ENCODE assay signal across 21 cellular contexts in genomic region chr2:156379069-156379468, GRCh38. TPM values are rescaled to one million over a fixed set of nuclear protein-coding genes. Genes with fewer than 3 reads are reported as not detected.
DNase-seq lines count a peak whose midpoint lies in the region; ATAC-seq lines count a peak whose summit lies in the region.
"Had no signal": no experiment of that assay in that cellular context is flagged by ENCODE, and none has a peak within 500 bp of the region (broad histone marks: within the 10 kb centered on the region; RNA-seq: fewer than 3 reads in every experiment).

No MANE protein-coding gene starts in this region.

- in situ Hi-C loops in GM23248 (cut with MboI) = no loop called here

- H3K4me2 ChIP-seq in GM23248 (ENCODE audit: unreplicated experiment) = no peak overlapping the region
- H3K4me2 ChIP-seq: hepatocyte had no signal

- no peaks in the 10 kb centered on the region for H3F3A ChIP-seq in GM23248 (ENCODE audit: insufficient read depth)

- CTCF ChIA-PET in activated CD4-positive, alpha-beta T cell treated with anti-CD3 and anti-CD28 coated beads for 36 hours (lab: Charles Lee) = no interaction called here

- no peak overlapping the region for H3K9ac ChIP-seq in GM23248

- no peaks in the 10 kb centered on the region for H3K9me3 ChIP-seq in GM23248 (ENCODE audit: low read depth)
- H3K9me3 ChIP-seq: Peyer's patch, prostate gland had no signal

- no peaks in the 10 kb centered on the region for H3K36me3 ChIP-seq in GM23248 (ENCODE audit: low read depth)
- H3K36me3 ChIP-seq: Peyer's patch, prostate gland, spleen had no signal

- H3K27me3 Mint-ChIP-seq in activated CD4-positive, alpha-beta T cell treated with anti-CD3 and anti-CD28 coated beads for 36 hours = peaks cover 4% of the 10 kb centered on the region
- no peaks in the 10 kb centered on the region for H3K27me3 Mint-ChIP-seq in stimulated activated memory B cell treated with anti-CD40 and anti-IgM and Interleukin-4, amounts not matched to agents 10 μg/mL and 1 μg/mL and 100 μg/mL, for 72 hours
- H3K27me3 Mint-ChIP-seq: stimulated activated naive CD8-positive, alpha-beta T cell treated with anti-CD3 and anti-CD28 coated beads, Interleukin-15, Interleukin-2, amounts not matched to agents 100 ng/mL and 50 ng/mL, for 24 hours had no signal

- no peaks in the 10 kb centered on the region for H3K79me2 ChIP-seq in GM23248 (ENCODE audit: insufficient read depth)
- H3K79me2 ChIP-seq: hepatocyte had no signal

- H3K4me3 ChIP-seq in GM23248 = no peak overlapping the region
- H3K4me3 ChIP-seq: hepatocyte, Peyer's patch, prostate gland, spleen had no signal

- H3K9me2 ChIP-seq in GM23248 (ENCODE audit: insufficient read depth) = no peaks in the 10 kb centered on the region

- H2AFZ ChIP-seq in GM23248 = no peak overlapping the region
- H2AFZ ChIP-seq: hepatocyte had no signal

- no peak overlapping the region for H3K4me3 Mint-ChIP-seq in activated CD4-positive, alpha-beta T cell treated with anti-CD3 and anti-CD28 coated beads for 36 hours
- H3K4me3 Mint-ChIP-seq in stimulated activated memory B cell treated with anti-CD40 and anti-IgM and Interleukin-4, amounts not matched to agents 10 μg/mL and 1 μg/mL and 100 μg/mL, for 72 hours = no peak overlapping the region
- H3K4me3 Mint-ChIP-seq: nephron progenitor cell; stimulated activated naive CD8-positive, alpha-beta T cell treated with anti-CD3 and anti-CD28 coated beads, Interleukin-15, Interleukin-2, amounts not matched to agents 100 ng/mL and 50 ng/mL, for 24 hours had no signal

- no peak for DNase-seq in activated CD4-positive, alpha-beta T cell treated with anti-CD3 and anti-CD28 coated beads for 36 hours
- DNase-seq in activated CD4-positive, alpha-beta T cell treated with anti-CD3 and anti-CD28 coated beads for 1 hour = no peak
- no peak for DNase-seq in T1000 (lab: John Stamatoyannopoulos, UW)
- no peak for DNase-seq in GM23248
- no peak for DNase-seq in AG08395 (ENCODE audit: low spot score)
- DNase-seq: aorta, cerebellar nuclear complex, DMS153, mesendoderm, NCI-H1105 treated with DMSO at 0.1 percent for 48 hours, nephron progenitor cell, Peyer's patch, spleen, SW 1271 had no signal

- no peaks in the 10 kb centered on the region for H3K9me3 Mint-ChIP-seq in activated CD4-positive, alpha-beta T cell treated with anti-CD3 and anti-CD28 coated beads for 36 hours (ENCODE audit: low read depth)
- H3K9me3 Mint-ChIP-seq in stimulated activated memory B cell treated with anti-CD40 and anti-IgM and Interleukin-4, amounts not matched to agents 10 μg/mL and 1 μg/mL and 100 μg/mL, for 72 hours = peaks cover 2% of the 10 kb centered on the region

- POLR2A ChIA-PET in activated CD4-positive, alpha-beta T cell treated with anti-CD3 and anti-CD28 coated beads for 36 hours (lab: Charles Lee) = no interaction called here

- H3K27ac Mint-ChIP-seq in activated CD4-positive, alpha-beta T cell treated with anti-CD3 and anti-CD28 coated beads for 36 hours = no peak overlapping the region
- no peak overlapping the region for H3K27ac Mint-ChIP-seq in stimulated activated memory B cell treated with anti-CD40 and anti-IgM and Interleukin-4, amounts not matched to agents 10 μg/mL and 1 μg/mL and 100 μg/mL, for 72 hours
- H3K27ac Mint-ChIP-seq: nephron progenitor cell; stimulated activated naive CD8-positive, alpha-beta T cell treated with anti-CD3 and anti-CD28 coated beads, Interleukin-15, Interleukin-2, amounts not matched to agents 100 ng/mL and 50 ng/mL, for 24 hours had no signal

- intact Hi-C loops in activated CD4-positive, alpha-beta T cell treated with anti-CD3 and anti-CD28 coated beads for 36 hours (cut with DNase I, micrococcal nuclease) = no loop called here

- H3K4me1 ChIP-seq in GM23248 (ENCODE audit: insufficient read depth) = no peaks in the 10 kb centered on the region
- H3K4me1 ChIP-seq: Peyer's patch, prostate gland, spleen had no signal

- H4K20me1 ChIP-seq in GM23248 (ENCODE audit: insufficient read depth) = no peaks in the 10 kb centered on the region

- peak; percentile 80 for ATAC-seq in activated CD4-positive, alpha-beta T cell treated with anti-CD3 and anti-CD28 coated beads for 36 hours
- ATAC-seq in GM21390 (IDR thresholded peaks at IDR 0.05; ENCODE audit: unreplicated experiment) (peak; percentile 30), HG03103 (IDR thresholded peaks at IDR 0.05; ENCODE audit: low read depth, unreplicated experiment) (peak; percentile 37)
- ATAC-seq in stimulated activated memory B cell treated with anti-CD40 and anti-IgM and Interleukin-4, amounts not matched to agents 10 μg/mL and 1 μg/mL and 100 μg/mL, for 72 hours = peak; percentile 84

- no peaks in the 10 kb centered on the region for H3K27me3 ChIP-seq in GM23248 (replicated peaks; ENCODE audit: insufficient read depth)
- H3K27me3 ChIP-seq: hepatocyte, Peyer's patch, spleen had no signal

- no peak overlapping the region for H3K27ac ChIP-seq in GM23248
- H3K27ac ChIP-seq: C4-2B, hepatocyte, Peyer's patch, prostate gland, spleen had no signal

- peaks cover 5% of the 10 kb centered on the region for H3K36me3 Mint-ChIP-seq in activated CD4-positive, alpha-beta T cell treated with anti-CD3 and anti-CD28 coated beads for 36 hours (ENCODE audit: low read depth)
- peaks cover 8% of the 10 kb centered on the region for H3K36me3 Mint-ChIP-seq in stimulated activated memory B cell treated with anti-CD40 and anti-IgM and Interleukin-4, amounts not matched to agents 10 μg/mL and 1 μg/mL and 100 μg/mL, for 72 hours

- peaks cover 19% of the 10 kb centered on the region for H3K4me1 Mint-ChIP-seq in activated CD4-positive, alpha-beta T cell treated with anti-CD3 and anti-CD28 coated beads for 36 hours
- H3K4me1 Mint-ChIP-seq in stimulated activated memory B cell treated with anti-CD40 and anti-IgM and Interleukin-4, amounts not matched to agents 10 μg/mL and 1 μg/mL and 100 μg/mL, for 72 hours = peaks cover 15% of the 10 kb centered on the region

RNA-seq across cellular contexts. Expression of gene NR4A2, which starts 46.5 kb away (rescaled TPM):
- total RNA-seq in activated CD4-positive, alpha-beta T cell treated with anti-CD3 and anti-CD28 coated beads for 36 hours = 10 to 100 TPM; 19.1 to 23.0 TPM
- total RNA-seq in GM23248 (2014; rRNA removed; shearing (Covaris generic)) = 0.86 and 1.1 TPM in 2 replicates
- polyA plus RNA-seq in GM23248 (2016; fragmentation: Nextera tagmentation; extraction: Ambion mirVana) = 1.9 and 2.9 TPM in 2 replicates

RNA-seq across cellular contexts. Expression of gene GPD2, which starts 57.1 kb away (rescaled TPM):
- 10 to 100 TPM; 31.6 to 32.6 TPM for total RNA-seq in activated CD4-positive, alpha-beta T cell treated with anti-CD3 and anti-CD28 coated beads for 36 hours
- total RNA-seq in GM23248 (2014; rRNA removed; shearing (Covaris generic)) = 37.7 and 62.3 TPM in 2 replicates
- polyA plus RNA-seq in GM23248 (2016; fragmentation: Nextera tagmentation; extraction: Ambion mirVana) = 16.1 and 18.6 TPM in 2 replicates

Comparison
In these comparisons a context has a peak if more than half of its experiments do, and no peak if none do; other contexts are left out.
1. ATAC-seq: peak in every context shown above with its lines; median percentile 84 in stimulated activated memory B cell treated with anti-CD40 and anti-IgM and Interleukin-4, amounts not matched to agents 10 μg/mL and 1 μg/mL and 100 μg/mL, for 72 hours; 80 in activated CD4-positive, alpha-beta T cell treated with anti-CD3 and anti-CD28 coated beads for 36 hours; 37 in HG03103; 30 in GM21390.